ENCODE assay signal across 1 cellular context in genomic region chr5:75734913-75735789, GRCh38.
TF ChIP-seq lines count a peak whose summit lies in the region.

No MANE protein-coding gene starts in this region.

TF ChIP-seq in H1, 55 proteins besides CTCF, POLR2A, EP300 and RAD21 (continued from another document):
- TF ChIP-seq MAX (IDR thresholded peaks at IDR 0.05) (no peak), SP2 (IDR thresholded peaks at IDR 0.05; ENCODE audit: low read length) (no peak), SUZ12 (IDR thresholded peaks at IDR 0.05; ENCODE audit: low read length) (no peak), POU5F1 (IDR thresholded peaks at IDR 0.05; ENCODE audit: low read depth, low read length) (no peak), TBP (IDR thresholded peaks at IDR 0.05; ENCODE audit: low read depth, low read length) (no peak), SIX5 (IDR thresholded peaks at IDR 0.05; ENCODE audit: low read depth, low read length) (no peak), SP4 (IDR thresholded peaks at IDR 0.05; ENCODE audit: low read length) (no peak), BRCA1 (IDR thresholded peaks at IDR 0.05; ENCODE audit: low read depth, low read length) (no peak), RFX5 (IDR thresholded peaks at IDR 0.05; ENCODE audit: borderline replicate concordance, low read depth, low read length) (no peak), HDAC6 (IDR thresholded peaks at IDR 0.05; ENCODE audit: low read depth, low read length) (no peak), HDAC2 (IDR thresholded peaks at IDR 0.05; ENCODE audit: borderline replicate concordance in 1 of 2, low read depth in 2 of 2, low read length in 2 of 2) (no peak), TEAD4 (IDR thresholded peaks at IDR 0.05; ENCODE audit: low read depth, low read length) (no peak), PHF8 (conservative IDR thresholded peaks at IDR 0.05; ENCODE audit: low read depth, low read length) (no peak), GABPA (IDR thresholded peaks at IDR 0.05; ENCODE audit: borderline replicate concordance, insufficient read depth, low read length) (no peak)
